1 cellular context compared by ENCODE assay signal in genomic region chr4:39658756-39659155, GRCh38.
TF ChIP-seq lines count a peak whose summit lies in the region.

No MANE protein-coding gene starts in this region.

TF ChIP-seq in HepG2, 621 proteins besides CTCF, POLR2A, EP300 and RAD21 (continued from another document):
- TF ChIP-seq SMARCE1 (IDR thresholded peaks at IDR 0.05; ENCODE audit: borderline replicate concordance) = no peak
- no peak for TF ChIP-seq YEATS2 (CRISPR knock-in tag; IDR thresholded peaks at IDR 0.05; ENCODE audit: borderline replicate concordance)
- no peak for TF ChIP-seq ZNF512B (CRISPR knock-in tag; IDR thresholded peaks at IDR 0.05; ENCODE audit: borderline replicate concordance)
- TF ChIP-seq SMC3 (IDR thresholded peaks at IDR 0.05; ENCODE audit: low read length) = 0 out of 2 replicates have a peak, but pooled peaks have one; percentile 36
- TF ChIP-seq FOXP1 (IDR thresholded peaks at IDR 0.05) = no peak
- TF ChIP-seq FOXP1 (CRISPR knock-in tag; IDR thresholded peaks at IDR 0.05) = no peak
- no peak for TF ChIP-seq CEBPB (IDR thresholded peaks at IDR 0.05; ENCODE audit: borderline replicate concordance, low read depth, low read length)
- no peak for TF ChIP-seq MXD1 (CRISPR knock-in tag; IDR thresholded peaks at IDR 0.05)
- no peak for TF ChIP-seq ZBTB21 (CRISPR knock-in tag; IDR thresholded peaks at IDR 0.05)
- TF ChIP-seq CHD4 (IDR thresholded peaks at IDR 0.05; ENCODE audit: borderline replicate concordance, low read length) = no peak
- no peak for TF ChIP-seq ZNF263 (CRISPR knock-in tag; IDR thresholded peaks at IDR 0.05)
- TF ChIP-seq HNF1A (IDR thresholded peaks at IDR 0.05; ENCODE audit: low read depth) = no peak
- no peak for TF ChIP-seq HNF1A (CRISPR knock-in tag; IDR thresholded peaks at IDR 0.05; ENCODE audit: borderline replicate concordance)
- peak; percentile 66 for TF ChIP-seq STAG1 (CRISPR knock-in tag; IDR thresholded peaks at IDR 0.05)
- TF ChIP-seq ZNF251 (CRISPR knock-in tag; IDR thresholded peaks at IDR 0.05) = no peak
